ENCODE assay signal across 1 cellular context in the genomic region with DNA sequence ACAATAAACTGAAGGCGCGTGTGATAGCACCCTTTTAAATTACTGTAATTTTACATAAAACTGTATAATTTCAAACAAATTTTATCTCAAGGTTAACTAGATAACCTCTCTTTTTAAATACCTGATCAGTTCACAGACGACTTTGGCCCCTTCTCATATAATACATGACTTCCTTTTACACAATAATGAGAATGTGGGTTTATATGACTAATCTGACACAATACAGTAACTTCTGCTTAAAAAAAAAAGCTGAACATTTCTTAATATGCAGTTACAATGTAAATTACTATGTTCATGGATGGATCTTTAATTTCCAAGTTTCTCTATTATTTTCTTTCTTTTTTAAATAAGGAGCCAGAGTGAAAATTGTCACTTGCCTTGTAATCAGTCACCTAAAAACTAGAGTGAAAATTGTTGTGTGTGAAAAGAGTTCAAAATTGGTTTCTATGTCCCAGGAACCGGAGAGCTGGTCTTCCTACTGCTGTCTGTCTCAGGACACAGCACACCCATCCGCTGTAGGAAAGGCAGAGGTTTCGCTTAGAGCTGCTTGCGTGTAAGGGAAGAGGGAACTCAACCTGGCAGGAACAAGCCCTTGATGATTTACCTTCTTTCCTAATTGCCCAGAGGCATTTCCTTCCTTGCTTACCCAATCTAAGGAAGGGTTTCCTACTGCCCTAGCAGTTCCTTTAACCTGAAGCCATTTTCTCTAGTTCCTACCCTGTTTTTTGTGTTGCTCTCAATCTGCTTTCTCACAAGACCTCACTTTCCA.
TF ChIP-seq lines count a peak whose summit lies in the region.

No MANE protein-coding gene starts in this region.

TF ChIP-seq in IMR-90, 13 proteins besides CTCF, POLR2A, EP300 and RAD21:
- TF ChIP-seq, protein P1, sequence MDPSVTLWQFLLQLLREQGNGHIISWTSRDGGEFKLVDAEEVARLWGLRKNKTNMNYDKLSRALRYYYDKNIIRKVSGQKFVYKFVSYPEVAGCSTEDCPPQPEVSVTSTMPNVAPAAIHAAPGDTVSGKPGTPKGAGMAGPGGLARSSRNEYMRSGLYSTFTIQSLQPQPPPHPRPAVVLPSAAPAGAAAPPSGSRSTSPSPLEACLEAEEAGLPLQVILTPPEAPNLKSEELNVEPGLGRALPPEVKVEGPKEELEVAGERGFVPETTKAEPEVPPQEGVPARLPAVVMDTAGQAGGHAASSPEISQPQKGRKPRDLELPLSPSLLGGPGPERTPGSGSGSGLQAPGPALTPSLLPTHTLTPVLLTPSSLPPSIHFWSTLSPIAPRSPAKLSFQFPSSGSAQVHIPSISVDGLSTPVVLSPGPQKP (IDR thresholded peaks at IDR 0.05; ENCODE audit: borderline replicate concordance, low read depth, low read length), result no peak
- TF ChIP-seq RCOR1 (IDR thresholded peaks at IDR 0.05; ENCODE audit: insufficient replicate concordance, low read length) (no peak), SMC3 (IDR thresholded peaks at IDR 0.05; ENCODE audit: low read depth, low read length) (no peak), NFE2L2 (IDR thresholded peaks at IDR 0.05; ENCODE audit: low read depth, low read length) (no peak), RFX5 (IDR thresholded peaks at IDR 0.05; ENCODE audit: low read depth, low read length) (no peak), CHD1 (IDR thresholded peaks at IDR 0.05; ENCODE audit: low read depth, low read length) (no peak)
